15 cellular contexts compared by ENCODE assay signal in genomic region chr14:101723061-101723595, GRCh38. TPM values are rescaled to one million over a fixed set of nuclear protein-coding genes. Genes with fewer than 3 reads are reported as not detected.
DNase-seq lines count a peak whose midpoint lies in the region; ATAC-seq and TF ChIP-seq lines count a peak whose summit lies in the region.
"Had no signal": no experiment of that assay in that cellular context is flagged by ENCODE, and none has a peak within 500 bp of the region (broad histone marks: within the 10 kb centered on the region; RNA-seq: fewer than 3 reads in every experiment).

No MANE protein-coding gene starts in this region.

- no peak overlapping the region for H4K5ac ChIP-seq in H9 (ENCODE audit: insufficient read length, low read depth, low read length)

- H3K36me3 ChIP-seq in PC-3 (ENCODE audit: low read depth, low read length) (no peaks in the 10 kb centered on the region), colonic mucosa (no peaks in the 10 kb centered on the region)
- H3K36me3 ChIP-seq: right atrium auricular region, SJCRH30, thoracic aorta had no signal

- no peak overlapping the region for H2BK120ac ChIP-seq in H9 (ENCODE audit: low read depth, low read length, poor library complexity, severe bottlenecking)

- no peaks in the 10 kb centered on the region for H3F3A ChIP-seq in PC-3 (ENCODE audit: low read length, unreplicated experiment)

- peak overlapping the region; percentile 29 for H3K4me3 Mint-ChIP-seq in T-helper 2 cell treated with Interferon-gamma antibody and Interleukin-4, amounts not matched to agents 5 μg/mL and 100 μg/mL, for 36 hours
- H3K4me3 Mint-ChIP-seq in osteocyte (ENCODE audit: unreplicated experiment), result no peak overlapping the region
- no peak overlapping the region for H3K4me3 Mint-ChIP-seq in H9
- H3K4me3 Mint-ChIP-seq: memory B cell had no signal

- no peak overlapping the region for H2BK12ac ChIP-seq in H9 (ENCODE audit: insufficient read length, low read depth, low read length)

- H3K27me3 Mint-ChIP-seq in T-helper 2 cell treated with Interferon-gamma antibody and Interleukin-4, amounts not matched to agents 5 μg/mL and 100 μg/mL, for 36 hours (ENCODE audit: low read depth), result no peaks in the 10 kb centered on the region
- H3K27me3 Mint-ChIP-seq in osteocyte (ENCODE audit: unreplicated experiment) (no peaks in the 10 kb centered on the region), H9 (ENCODE audit: low read depth) (no peaks in the 10 kb centered on the region; the same call in none of the 2 replicates)

- no peak overlapping the region for H3K56ac ChIP-seq in H9 (ENCODE audit: insufficient read length, low read depth, low read length)

- H3K9me2 ChIP-seq in PC-3 (replicated peaks; ENCODE audit: low read length), result no peaks in the 10 kb centered on the region

- no CpG with 5 or more reads among the region's 8 CpGs for WGBS in H9 (ENCODE audit: extremely low coverage, insufficient read length, low lambda C conversion rate)

- H3K23ac ChIP-seq in H9 (ENCODE audit: insufficient read length, low read depth, low read length), result no peak overlapping the region

- H3T11ph ChIP-seq in H9 (ENCODE audit: low read length), result no peak overlapping the region

- DNase-seq in T-helper 2 cell treated with Interferon-gamma antibody and Interleukin-4, amounts not matched to agents 5 μg/mL and 100 μg/mL, for 36 hours (ENCODE audit: low spot score), result no peak
- DNase-seq in T-helper 2 cell (no peak), PC-3 (no peak), colonic mucosa (peak; percentile 17), osteocyte (ENCODE audit: extremely low spot score, unreplicated experiment) (no peak), H9 (no peak), CD1c-positive myeloid dendritic cell (ENCODE audit: extremely low spot score) (no peak), SK-N-DZ (ENCODE audit: low spot score) (no peak)
- DNase-seq: NCI-H1694, NCI-H446, SJCRH30 had no signal

- no peak overlapping the region for H2BK20ac ChIP-seq in H9 (ENCODE audit: low read depth, low read length, poor library complexity, severe bottlenecking)

- H3K27ac ChIP-seq in PC-3 (ENCODE audit: low read length) (peak overlapping the region; percentile 88; the same call in 1 of the 2 replicates), colonic mucosa (peak overlapping the region; percentile 69), H9 (ENCODE audit: insufficient read length, low read depth, low read length) (no peak overlapping the region)
- H3K27ac ChIP-seq: SJCRH30 had no signal

- no peak overlapping the region for H3K14ac ChIP-seq in H9 (ENCODE audit: insufficient read depth, low read length)

- no peak overlapping the region for H2BK5ac ChIP-seq in H9 (ENCODE audit: insufficient read length, low read length)

- H3K79me2 ChIP-seq in PC-3 (ENCODE audit: low read length) (no peaks in the 10 kb centered on the region), H9 (ENCODE audit: insufficient read depth, low read length) (no peaks in the 10 kb centered on the region)

- H4K8ac ChIP-seq in H9 (replicated peaks; ENCODE audit: insufficient read length, low read depth, low read length), result no peak overlapping the region

- peak overlapping the region; percentile 74 for H3K9ac ChIP-seq in PC-3 (ENCODE audit: low read length)
- H3K9ac ChIP-seq in colonic mucosa (ENCODE audit: low read depth in 2 of 2, low read length in 2 of 2), result no peak overlapping the region
- H3K9ac ChIP-seq in H9 (ENCODE audit: extremely low read depth, insufficient read length, low read length), result no peak overlapping the region

- no peaks in the 10 kb centered on the region for H3K9me3 Mint-ChIP-seq in T-helper 2 cell treated with Interferon-gamma antibody and Interleukin-4, amounts not matched to agents 5 μg/mL and 100 μg/mL, for 36 hours
- H3K9me3 Mint-ChIP-seq in osteocyte (ENCODE audit: unreplicated experiment) (no peaks in the 10 kb centered on the region), H9 (peaks cover 0 to 5% of the 10 kb centered on the region in 2 experiments; a peak in 2 of 5 replicates)
- H3K9me3 Mint-ChIP-seq: memory B cell had no signal

- no peaks in the 10 kb centered on the region for H3K23me2 ChIP-seq in H9 (ENCODE audit: insufficient read length, low read depth, low read length, poor library complexity, severe bottlenecking)

- no peak overlapping the region for H2AK5ac ChIP-seq in H9 (ENCODE audit: insufficient read length, low read length)

- H4K20me1 ChIP-seq in PC-3 (ENCODE audit: low read length) (no peaks in the 10 kb centered on the region), H9 (ENCODE audit: control insufficient read depth, insufficient read depth, insufficient read length) (no peaks in the 10 kb centered on the region)

- H3K79me1 ChIP-seq in H9 (ENCODE audit: insufficient read depth, low read depth, low read length, poor library complexity, severe bottlenecking), result no peaks in the 10 kb centered on the region

- H3K27ac Mint-ChIP-seq in T-helper 2 cell treated with Interferon-gamma antibody and Interleukin-4, amounts not matched to agents 5 μg/mL and 100 μg/mL, for 36 hours, result peak overlapping the region; percentile 99
- H3K27ac Mint-ChIP-seq in osteocyte (ENCODE audit: unreplicated experiment), result peak overlapping the region; percentile 73
- no peak overlapping the region for H3K27ac Mint-ChIP-seq in H9
- H3K27ac Mint-ChIP-seq: memory B cell had no signal

- peaks cover 18% of the 10 kb centered on the region for H3K4me1 ChIP-seq in PC-3 (ENCODE audit: insufficient read depth, low read length)
- no peaks in the 10 kb centered on the region for H3K4me1 ChIP-seq in colonic mucosa
- H3K4me1 ChIP-seq in H9 (ENCODE audit: insufficient read depth, low read length), result peaks cover 8% of the 10 kb centered on the region; the same call in 1 of the 2 replicates
- H3K4me1 ChIP-seq: A549, SJCRH30 had no signal

- ATAC-seq in PC-3, result no peak

- POLR2A ChIA-PET in PC-3 (lab: Charles Lee; ENCODE audit: unreplicated experiment), result no interaction called here

- no peak for TF ChIP-seq CTCF in PC-3 (conservative IDR thresholded peaks at IDR 0.05; ENCODE audit: low read depth, low read length)
- TF ChIP-seq CTCF in colonic mucosa (IDR thresholded peaks at IDR 0.05), result no peak
- no peak for TF ChIP-seq CTCF in osteocyte (IDR thresholded peaks at IDR 0.05)
- TF ChIP-seq CTCF in H9 (conservative IDR thresholded peaks at IDR 0.05), result no peak

- H3K27me3 ChIP-seq in PC-3 (ENCODE audit: low read length), result no peaks in the 10 kb centered on the region
- no peaks in the 10 kb centered on the region for H3K27me3 ChIP-seq in colonic mucosa
- H3K27me3 ChIP-seq in H9 (ENCODE audit: insufficient read depth, low read length), result no peaks in the 10 kb centered on the region
- H3K27me3 ChIP-seq: right atrium auricular region had no signal

- H2AFZ ChIP-seq in PC-3 (ENCODE audit: low read length) (no peak overlapping the region), H9 (ENCODE audit: low read length) (no peak overlapping the region)

- peaks cover 34% of the 10 kb centered on the region for H3K4me1 Mint-ChIP-seq in T-helper 2 cell treated with Interferon-gamma antibody and Interleukin-4, amounts not matched to agents 5 μg/mL and 100 μg/mL, for 36 hours (ENCODE audit: low read depth)
- peaks cover 16% of the 10 kb centered on the region for H3K4me1 Mint-ChIP-seq in osteocyte (ENCODE audit: unreplicated experiment)
- H3K4me1 Mint-ChIP-seq in H9, result peaks cover 18 to 32% of the 10 kb centered on the region in 2 experiments

- no peak overlapping the region for H3K4ac ChIP-seq in H9 (ENCODE audit: low read depth, low read length)

- no peak overlapping the region for H4K91ac ChIP-seq in H9 (ENCODE audit: insufficient read length, low read depth, low read length)

- H3K4me2 ChIP-seq in PC-3 (ENCODE audit: low read length) (no peak overlapping the region), H9 (ENCODE audit: insufficient read depth, insufficient read length, low read length) (no peak overlapping the region)

- H3K18ac ChIP-seq in H9 (ENCODE audit: insufficient read length, low read depth, low read length), result no peak overlapping the region

- BruUV-seq in PC-3 (replicated peaks; lab: Mats Ljungman, UMichigan), result no TSS peak

- CTCF ChIA-PET in PC-3 (lab: Charles Lee), result no interaction called here

- H2BK15ac ChIP-seq in H9 (ENCODE audit: low read depth, low read length), result no peak overlapping the region

- intact Hi-C loops in PC-3 (cut with micrococcal nuclease), result loop anchor here (2.0 kb wide), 1 partner anchor 38 kb away; the partner anchor contains the start of gene PPP2R5C
- intact Hi-C loops in colonic mucosa (cut with DNase I), result no loop called here

- H3K4me3 ChIP-seq in PC-3 (ENCODE audit: low read length) (no peak overlapping the region), colonic mucosa (no peak overlapping the region)
- H3K4me3 ChIP-seq: A549, right atrium auricular region, SJCRH30 had no signal

- no peaks in the 10 kb centered on the region for H3K9me3 ChIP-seq in PC-3 (ENCODE audit: low read length)
- H3K9me3 ChIP-seq in colonic mucosa, result no peaks in the 10 kb centered on the region
- H3K9me3 ChIP-seq in H9 (ENCODE audit: control insufficient read depth, low read depth, low read length), result no peaks in the 10 kb centered on the region
- H3K9me3 ChIP-seq: A549, right atrium auricular region, SJCRH30, thoracic aorta had no signal

- no peaks in the 10 kb centered on the region for H3K36me3 Mint-ChIP-seq in T-helper 2 cell treated with Interferon-gamma antibody and Interleukin-4, amounts not matched to agents 5 μg/mL and 100 μg/mL, for 36 hours (ENCODE audit: low read depth)
- H3K36me3 Mint-ChIP-seq in osteocyte (ENCODE audit: unreplicated experiment), result no peaks in the 10 kb centered on the region
- no peaks in the 10 kb centered on the region for H3K36me3 Mint-ChIP-seq in H9 (ENCODE audit: insufficient read depth in 1 of 3, low read depth in 3 of 3)
- H3K36me3 Mint-ChIP-seq: memory B cell had no signal

RNA-seq across cellular contexts. Expression of gene PPP2R5C, which starts 38.4 kb away (rescaled TPM):
- 92.9 and 96.1 TPM in 2 replicates for total RNA-seq in PC-3 (2014; rRNA removed)
- 100 to 1,000 TPM; 146 to 153 TPM for total RNA-seq in colonic mucosa
- 115 and 116 TPM in 2 replicates for total RNA-seq in osteocyte
- 92.8 and 93.0 TPM in 2 replicates for total RNA-seq in H9 (2021)
- polyA plus RNA-seq in SK-N-DZ (2014; cell fraction: cytosol; rRNA removed), result 33.0 and 34.3 TPM in 2 replicates
- polyA plus RNA-seq in SK-N-DZ (2014; cell fraction: nucleus; rRNA removed), result 31.6 and 43.3 TPM in 2 replicates

Comparison
In these comparisons a context has a peak if more than half of its experiments do, and no peak if none do; other contexts are left out.
1. H3K27ac Mint-ChIP-seq: peak in T-helper 2 cell treated with Interferon-gamma antibody and Interleukin-4, amounts not matched to agents 5 μg/mL and 100 μg/mL, for 36 hours (single experiment) and osteocyte (single experiment); none in H9 (0 of 3).